ENCODE assay signal across 27 cellular contexts in the genomic region with DNA sequence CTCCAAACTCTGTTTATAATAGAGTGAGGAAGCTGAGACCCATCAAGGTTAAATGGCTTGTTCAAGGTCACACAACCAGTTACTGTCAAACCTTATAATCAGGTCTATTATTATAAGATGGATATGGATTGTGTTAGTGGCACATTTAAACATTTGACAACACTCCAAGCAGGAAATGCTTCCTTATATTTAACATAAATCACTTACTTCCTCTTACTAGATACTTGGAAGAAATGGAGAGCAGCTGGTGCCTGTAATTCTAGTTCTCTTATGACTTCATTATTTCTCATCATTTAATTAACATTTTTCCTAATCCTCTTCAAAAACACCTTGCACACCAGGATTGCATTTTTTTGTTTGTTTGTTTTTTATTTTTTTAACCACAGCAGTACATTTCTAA.
A peak's percentile ranks its signal among the peaks of the same experiment; 100 is the strongest.
DNase-seq lines count a peak whose midpoint lies in the region; ATAC-seq and TF ChIP-seq lines count a peak whose summit lies in the region.
"Had no signal": no experiment of that assay in that cellular context is flagged by ENCODE, and none has a peak within 500 bp of the region (broad histone marks: within the 10 kb centered on the region; RNA-seq: fewer than 3 reads in every experiment).

No MANE protein-coding gene starts in this region.

- POLR2A ChIA-PET in activated CD8-positive, alpha-beta T cell treated with anti-CD3 and anti-CD28 coated beads for 36 hours (lab: Charles Lee), result no interaction called here

- DNase-seq in heart left ventricle (no peak), left ventricle myocardium superior (no peak), LNCaP clone FGC (ENCODE audit: low read depth) (peak; percentile 4), brain microvascular endothelial cell (no peak), NCI-H1105 (lab: John Stamatoyannopoulos, UW) (no peak)
- DNase-seq in stimulated activated effector memory CD8-positive, alpha-beta T cell treated with anti-CD3 and anti-CD28 coated beads, Interleukin-12 subunit alpha, Interleukin-12 subunit beta, amount 100 ng/mL, for 72 hours (ENCODE audit: low spot score in 2 of 2), result no peak
- no peak for DNase-seq in activated CD8-positive, alpha-beta T cell treated with anti-CD3 and anti-CD28 coated beads for 36 hours
- DNase-seq in effector memory CD4-positive, alpha-beta T cell, result no peak
- DNase-seq: activated CD4-positive, alpha-beta T cell treated with anti-CD3 and anti-CD28 coated beads, Interleukin-2, amount 10 ng/mL, durations not matched to agents 24 days and 14 days; activated naive CD8-positive, alpha-beta T cell treated with anti-CD3 and anti-CD28 coated beads, Interleukin-2, amount 10 ng/mL, durations not matched to agents 7 days and 5 days; body of pancreas; C1 segment of cervical spinal cord; effector CD4-positive, alpha-beta T cell; foreskin melanocyte; hippocampal formation; immature natural killer cell; natural killer cell; NCI-H2171; pancreas; stimulated activated CD4-positive, alpha-beta T cell treated with anti-CD3 and anti-CD28 coated beads, Interleukin-4, amount 100 ng/mL, for 1 hour; stimulated activated naive CD4-positive, alpha-beta T cell; T-helper 9 cell; testis; uterus; WERI-Rb-1 had no signal

- TF ChIP-seq POLR2A in heart left ventricle (IDR thresholded peaks at IDR 0.05), result no peak

- no peak overlapping the region for H3K4me3 Mint-ChIP-seq in stimulated activated effector memory CD8-positive, alpha-beta T cell treated with anti-CD3 and anti-CD28 coated beads, Interleukin-12 subunit alpha, Interleukin-12 subunit beta, amount 100 ng/mL, for 72 hours
- H3K4me3 Mint-ChIP-seq in activated CD8-positive, alpha-beta T cell treated with anti-CD3 and anti-CD28 coated beads for 36 hours, result no peak overlapping the region
- H3K4me3 Mint-ChIP-seq: activated CD4-positive, alpha-beta T cell treated with anti-CD3 and anti-CD28 coated beads, Interleukin-2, amount 10 ng/mL, durations not matched to agents 24 days and 14 days; activated naive CD8-positive, alpha-beta T cell treated with anti-CD3 and anti-CD28 coated beads, Interleukin-2, amount 10 ng/mL, durations not matched to agents 7 days and 5 days; immature natural killer cell; natural killer cell had no signal

- intact Hi-C loops in heart left ventricle (cut with DNase I) (loop anchor here in 1 of 10 donors (5.0 kb wide), 1 partner anchor 117 kb away; the partner anchor contains the start of gene NEK7), left ventricle myocardium superior (cut with micrococcal nuclease) (no loop called here)
- intact Hi-C loops in activated CD8-positive, alpha-beta T cell treated with anti-CD3 and anti-CD28 coated beads for 36 hours (cut with micrococcal nuclease), result no loop called here

- H3K36me3 ChIP-seq in heart left ventricle (peaks cover 0 to 2% (median 0%) of the 10 kb centered on the region in 9 donors), brain microvascular endothelial cell (replicated peaks) (no peaks in the 10 kb centered on the region)
- no peaks in the 10 kb centered on the region for H3K36me3 ChIP-seq in effector memory CD4-positive, alpha-beta T cell (ENCODE audit: control insufficient read depth, insufficient read depth, low read length)
- H3K36me3 ChIP-seq: pancreas, right atrium auricular region, uterus, WERI-Rb-1 had no signal

- H3K4me1 ChIP-seq in heart left ventricle, result peaks cover 4 to 58% (median 36%) of the 10 kb centered on the region in 12 donors
- no peaks in the 10 kb centered on the region for H3K4me1 ChIP-seq in effector memory CD4-positive, alpha-beta T cell (ENCODE audit: control insufficient read depth, insufficient read depth, low read length, poor library complexity, severe bottlenecking)
- H3K4me1 ChIP-seq: uterus had no signal

- ATAC-seq in heart left ventricle (no peak), left ventricle myocardium superior (no peak)
- no peak for ATAC-seq in stimulated activated effector memory CD8-positive, alpha-beta T cell treated with anti-CD3 and anti-CD28 coated beads, Interleukin-12 subunit alpha, Interleukin-12 subunit beta, amount 100 ng/mL, for 72 hours
- ATAC-seq in activated CD8-positive, alpha-beta T cell treated with anti-CD3 and anti-CD28 coated beads for 36 hours, result no peak
- ATAC-seq: body of pancreas, natural killer cell had no signal

- H3K27ac Mint-ChIP-seq in stimulated activated effector memory CD8-positive, alpha-beta T cell treated with anti-CD3 and anti-CD28 coated beads, Interleukin-12 subunit alpha, Interleukin-12 subunit beta, amount 100 ng/mL, for 72 hours, result peak overlapping the region; percentile 70
- no peak overlapping the region for H3K27ac Mint-ChIP-seq in activated CD8-positive, alpha-beta T cell treated with anti-CD3 and anti-CD28 coated beads for 36 hours
- H3K27ac Mint-ChIP-seq: activated CD4-positive, alpha-beta T cell treated with anti-CD3 and anti-CD28 coated beads, Interleukin-2, amount 10 ng/mL, durations not matched to agents 24 days and 14 days; activated naive CD8-positive, alpha-beta T cell treated with anti-CD3 and anti-CD28 coated beads, Interleukin-2, amount 10 ng/mL, durations not matched to agents 7 days and 5 days; natural killer cell had no signal

- H3K27me3 Mint-ChIP-seq in activated CD8-positive, alpha-beta T cell treated with anti-CD3 and anti-CD28 coated beads for 36 hours, result no peaks in the 10 kb centered on the region
- H3K27me3 Mint-ChIP-seq: activated CD4-positive, alpha-beta T cell treated with anti-CD3 and anti-CD28 coated beads, Interleukin-2, amount 10 ng/mL, durations not matched to agents 24 days and 14 days; activated naive CD8-positive, alpha-beta T cell treated with anti-CD3 and anti-CD28 coated beads, Interleukin-2, amount 10 ng/mL, durations not matched to agents 7 days and 5 days had no signal

- no peaks in the 10 kb centered on the region for H3K27me3 ChIP-seq in heart left ventricle
- H3K27me3 ChIP-seq in brain microvascular endothelial cell (replicated peaks), result no peaks in the 10 kb centered on the region
- H3K27me3 ChIP-seq in effector memory CD4-positive, alpha-beta T cell (replicated peaks; ENCODE audit: control insufficient read depth, insufficient read depth, low read length, poor library complexity, severe bottlenecking), result no peaks in the 10 kb centered on the region
- H3K27me3 ChIP-seq: body of pancreas, pancreas, right atrium auricular region, testis, uterus had no signal

- in situ Hi-C loops in brain microvascular endothelial cell (cut with HindIII; ENCODE audit: low pct_ligation_motif_present, low sequenced_read_pairs), result no loop called here

- CTCF ChIA-PET in activated CD8-positive, alpha-beta T cell treated with anti-CD3 and anti-CD28 coated beads for 36 hours (lab: Charles Lee), result interaction anchor here (1.2 kb wide), 1 partner anchor 9 kb away, joined by 4 read pairs; no protein-coding TSS in a partner anchor

- H3K4me3 ChIP-seq in heart left ventricle, result no peak overlapping the region
- H3K4me3 ChIP-seq in LNCaP clone FGC (ENCODE audit: low read depth, low read length), result no peak overlapping the region
- H3K4me3 ChIP-seq in brain microvascular endothelial cell (ENCODE audit: low read depth, low read length), result no peak overlapping the region
- H3K4me3 ChIP-seq in effector memory CD4-positive, alpha-beta T cell (ENCODE audit: insufficient read depth, low read depth, low read length, poor library complexity, severe bottlenecking), result no peak overlapping the region
- H3K4me3 ChIP-seq: body of pancreas, pancreas, right atrium auricular region, testis, uterus had no signal

- H3K27ac ChIP-seq in heart left ventricle, result peak overlapping the region in 8 of 12 donors; percentile 4 to 72 (median 58)
- peak overlapping the region; percentile 76 for H3K27ac ChIP-seq in brain microvascular endothelial cell
- H3K27ac ChIP-seq in effector memory CD4-positive, alpha-beta T cell (ENCODE audit: insufficient read depth, low read length, poor library complexity, severe bottlenecking), result no peak overlapping the region
- H3K27ac ChIP-seq: body of pancreas, pancreas, uterus, WERI-Rb-1 had no signal

- H3K9me3 Mint-ChIP-seq in stimulated activated effector memory CD8-positive, alpha-beta T cell treated with anti-CD3 and anti-CD28 coated beads, Interleukin-12 subunit alpha, Interleukin-12 subunit beta, amount 100 ng/mL, for 72 hours, result no peaks in the 10 kb centered on the region
- H3K9me3 Mint-ChIP-seq in activated CD8-positive, alpha-beta T cell treated with anti-CD3 and anti-CD28 coated beads for 36 hours, result no peaks in the 10 kb centered on the region
- H3K9me3 Mint-ChIP-seq: activated CD4-positive, alpha-beta T cell treated with anti-CD3 and anti-CD28 coated beads, Interleukin-2, amount 10 ng/mL, durations not matched to agents 24 days and 14 days; activated naive CD8-positive, alpha-beta T cell treated with anti-CD3 and anti-CD28 coated beads, Interleukin-2, amount 10 ng/mL, durations not matched to agents 7 days and 5 days; activated T-helper 2 cell treated with anti-CD3 and anti-CD28 coated beads, Interferon-gamma antibody, Interleukin-2, Interleukin-4, amounts not matched to agents 10 μg/mL and 5 μg/mL and 100 μg/mL, durations not matched to agents 14 hours and 24 hours and 36 hours; immature natural killer cell; natural killer cell had no signal

- H3K36me3 Mint-ChIP-seq in stimulated activated effector memory CD8-positive, alpha-beta T cell treated with anti-CD3 and anti-CD28 coated beads, Interleukin-12 subunit alpha, Interleukin-12 subunit beta, amount 100 ng/mL, for 72 hours, result no peaks in the 10 kb centered on the region
- H3K36me3 Mint-ChIP-seq in activated CD8-positive, alpha-beta T cell treated with anti-CD3 and anti-CD28 coated beads for 36 hours (ENCODE audit: low read depth), result peaks cover 12% of the 10 kb centered on the region
- H3K36me3 Mint-ChIP-seq: immature natural killer cell, natural killer cell had no signal

- H3K4me1 Mint-ChIP-seq in stimulated activated effector memory CD8-positive, alpha-beta T cell treated with anti-CD3 and anti-CD28 coated beads, Interleukin-12 subunit alpha, Interleukin-12 subunit beta, amount 100 ng/mL, for 72 hours, result peaks cover 8% of the 10 kb centered on the region
- peaks cover 31% of the 10 kb centered on the region for H3K4me1 Mint-ChIP-seq in activated CD8-positive, alpha-beta T cell treated with anti-CD3 and anti-CD28 coated beads for 36 hours (ENCODE audit: low read depth)

- H3K9me3 ChIP-seq in heart left ventricle, result peaks cover 0 to 3% (median 0%) of the 10 kb centered on the region in 12 donors
- H3K9me3 ChIP-seq in effector memory CD4-positive, alpha-beta T cell (ENCODE audit: control insufficient read depth, low read length), result no peaks in the 10 kb centered on the region
- H3K9me3 ChIP-seq: body of pancreas, pancreas, right atrium auricular region, testis, uterus had no signal

- TF ChIP-seq CTCF in heart left ventricle (IDR thresholded peaks at IDR 0.05), result no peak
- TF ChIP-seq CTCF in LNCaP clone FGC (IDR thresholded peaks at IDR 0.05; ENCODE audit: control insufficient read depth, extremely low read depth, insufficient read depth), result no peak
- no peak for TF ChIP-seq CTCF in brain microvascular endothelial cell (IDR thresholded peaks at IDR 0.05; ENCODE audit: low read depth, low read length, missing control alignments)
- no peak for TF ChIP-seq CTCF in activated CD8-positive, alpha-beta T cell treated with anti-CD3 and anti-CD28 coated beads for 36 hours (IDR thresholded peaks at IDR 0.05)
